11 cellular contexts compared by ENCODE assay signal in genomic region chr17:79298801-79299200, GRCh38.
"Had no signal": no experiment of that assay in that cellular context is flagged by ENCODE, and none has a peak within 500 bp of the region (broad histone marks: within the 10 kb centered on the region; RNA-seq: fewer than 3 reads in every experiment).

No MANE protein-coding gene starts in this region.

- H3K4me3 ChIP-seq: gastroesophageal sphincter, heart left ventricle had no signal

- DNase-seq: activated CD4-positive, alpha-beta T cell treated with anti-CD3 and anti-CD28 coated beads, Interleukin-2, amount 50 U/mL, for 4 hours; activated gamma-delta T cell; cerebellar nuclear complex; effector CD4-positive, alpha-beta T cell; left ventricle myocardium superior; nephron progenitor cell; occipital lobe; posterior cingulate gyrus; stimulated activated naive CD4-positive, alpha-beta T cell had no signal

- H3K4me1 ChIP-seq: gastroesophageal sphincter, heart left ventricle had no signal

- H3K9me3 ChIP-seq: gastroesophageal sphincter, heart left ventricle had no signal

- H3K36me3 ChIP-seq: gastroesophageal sphincter, heart left ventricle had no signal

- H3K27ac ChIP-seq: gastroesophageal sphincter, heart left ventricle had no signal
